Comparison of ENCODE assay signal across 24 cellular contexts in genomic region chr15:65115086-65115485, GRCh38. TPM values are rescaled to one million over a fixed set of nuclear protein-coding genes. Genes with fewer than 3 reads are reported as not detected.
DNase-seq lines count a peak whose midpoint lies in the region; ATAC-seq, FAIRE-seq and TF ChIP-seq lines count a peak whose summit lies in the region.
"Had no signal": no experiment of that assay in that cellular context is flagged by ENCODE, and none has a peak within 500 bp of the region (broad histone marks: within the 10 kb centered on the region; RNA-seq: fewer than 3 reads in every experiment).

UBAP1L (minus strand) TSS chr15:65115200; CDS start chr15:65106215, 8,985 bp downstream.

- H3K9me3 Mint-ChIP-seq in mesothelial cell of epicardium: no peaks in the 10 kb centered on the region
- H3K9me3 Mint-ChIP-seq: CD14-positive monocyte; stimulated activated memory B cell treated with anti-CD40 and anti-IgM and Interleukin-4, amounts not matched to agents 10 μg/mL and 1 μg/mL and 100 μg/mL, for 72 hours had no signal

- no peak within 1 kb of the TSS for H3K27ac Mint-ChIP-seq in mesothelial cell of epicardium
- H3K27ac Mint-ChIP-seq: activated CD8-positive, alpha-beta T cell treated with anti-CD3 and anti-CD28 coated beads, Interleukin-2, amount 10 ng/mL, durations not matched to agents 7 days and 5 days had no signal

- H3K36me3 ChIP-seq in A673 (ENCODE audit: insufficient read depth, low read length, poor library complexity, severe bottlenecking): peaks cover 33% of the 10 kb centered on the region

- intact Hi-C loops in A673 (cut with micrococcal nuclease; ENCODE audit: unreplicated experiment): no loop called here

- no peak for FAIRE-seq in RCC 7860 (lab: Jason Lieb, UNC)
- FAIRE-seq: astrocyte, GM12892, H1, kidney had no signal

- no peaks in the 10 kb centered on the region for H3K27me3 ChIP-seq in A673 (replicated peaks; ENCODE audit: insufficient read depth, low read depth, low read length, poor library complexity)
- H3K27me3 ChIP-seq: esophagus muscularis mucosa, sigmoid colon had no signal

- no peaks in the 10 kb centered on the region for H3K4me1 ChIP-seq in A673 (ENCODE audit: insufficient read depth, low read length, poor library complexity, severe bottlenecking)
- H3K4me1 ChIP-seq: esophagus muscularis mucosa, sigmoid colon had no signal

- no peak within 1 kb of the TSS for H3K4me3 ChIP-seq in A673 (ENCODE audit: low read depth, low read length, poor library complexity, severe bottlenecking)
- H3K4me3 ChIP-seq: esophagus muscularis mucosa, sigmoid colon, thoracic aorta had no signal

- ATAC-seq in HG03521 (IDR thresholded peaks at IDR 0.05; ENCODE audit: unreplicated experiment): no peak
- no peak for ATAC-seq in GM21447 (IDR thresholded peaks at IDR 0.05; ENCODE audit: unreplicated experiment)
- ATAC-seq: activated CD8-positive, alpha-beta T cell treated with anti-CD3 and anti-CD28 coated beads, Interleukin-2, amount 10 ng/mL, durations not matched to agents 7 days and 5 days; stimulated activated memory B cell treated with anti-CD40 and anti-IgM and Interleukin-4, amounts not matched to agents 10 μg/mL and 1 μg/mL and 100 μg/mL, for 72 hours had no signal

- CTCF ChIA-PET in A673 (lab: Charles Lee): no interaction called here

- TF ChIP-seq CTCF in A673 (conservative IDR thresholded peaks at IDR 0.05; ENCODE audit: low read depth, low read length) (no peak), mesothelial cell of epicardium (IDR thresholded peaks at IDR 0.05; ENCODE audit: unreplicated experiment) (no peak)

- H3K36me3 Mint-ChIP-seq in mesothelial cell of epicardium: peaks cover 43% of the 10 kb centered on the region

- peaks cover 6% of the 10 kb centered on the region for H3K4me1 Mint-ChIP-seq in mesothelial cell of epicardium
- H3K4me1 Mint-ChIP-seq: CD14-positive monocyte; stimulated activated memory B cell treated with anti-CD40 and anti-IgM and Interleukin-4, amounts not matched to agents 10 μg/mL and 1 μg/mL and 100 μg/mL, for 72 hours had no signal

- BruUV-seq in A673 (replicated peaks; lab: Mats Ljungman, UMichigan): no TSS peak

- POLR2A ChIA-PET in A673 (lab: Charles Lee; ENCODE audit: low non-redundant PET): interaction anchor here (0.7 kb wide), 1 partner anchor 654 kb away, joined by 3 read pairs; no protein-coding TSS in a partner anchor

- no peaks in the 10 kb centered on the region for H3K27me3 Mint-ChIP-seq in mesothelial cell of epicardium (ENCODE audit: low read depth)
- H3K27me3 Mint-ChIP-seq: stimulated activated memory B cell treated with anti-CD40 and anti-IgM and Interleukin-4, amounts not matched to agents 10 μg/mL and 1 μg/mL and 100 μg/mL, for 72 hours had no signal

- no peak within 1 kb of the TSS for H3K27ac ChIP-seq in A673 (ENCODE audit: low read depth, low read length, poor library complexity, severe bottlenecking)
- H3K27ac ChIP-seq: esophagus muscularis mucosa, sigmoid colon, thoracic aorta had no signal

- H3K4me3 Mint-ChIP-seq in mesothelial cell of epicardium: no peak within 1 kb of the TSS
- H3K4me3 Mint-ChIP-seq: activated CD8-positive, alpha-beta T cell treated with anti-CD3 and anti-CD28 coated beads, Interleukin-2, amount 10 ng/mL, durations not matched to agents 7 days and 5 days; CD14-positive monocyte; stimulated activated memory B cell treated with anti-CD40 and anti-IgM and Interleukin-4, amounts not matched to agents 10 μg/mL and 1 μg/mL and 100 μg/mL, for 72 hours had no signal

- H3K9me3 ChIP-seq in A673 (ENCODE audit: low read depth, low read length, poor library complexity, severe bottlenecking): no peaks in the 10 kb centered on the region
- H3K9me3 ChIP-seq: esophagus muscularis mucosa, sigmoid colon, thoracic aorta had no signal

- DNase-seq in A673 (ENCODE audit: low spot score): peak; percentile 12
- DNase-seq in EH (ENCODE audit: low read depth): peak; percentile 12
- peak; percentile 90 for DNase-seq in NCI-H69 (lab: John Stamatoyannopoulos, UW)
- no peak for DNase-seq in mesothelial cell of epicardium (ENCODE audit: low spot score in 2 of 2, unreplicated experiment in 2 of 2)
- DNase-seq in HPDE6-E6E7 (ENCODE audit: extremely low spot score): no peak
- DNase-seq in RCC 7860 (ENCODE audit: low spot score): no peak
- DNase-seq: activated CD4-positive, CD25-positive, alpha-beta regulatory T cell treated with anti-CD3 and anti-CD28 coated beads, Interleukin-2, amount 50 U/mL, for 72 hours; activated CD8-positive, alpha-beta T cell treated with anti-CD3 and anti-CD28 coated beads, Interleukin-2, amount 10 ng/mL, durations not matched to agents 7 days and 5 days; activated naive CD4-positive, alpha-beta T cell treated with anti-CD3 and anti-CD28 coated beads, Interleukin-2, amount 50 U/mL, for 16 hours; activated T-cell treated with anti-CD3 and anti-CD28 coated beads, Interleukin-2, amount 50 U/mL, for 48 hours; effector CD8-positive, alpha-beta T cell; KBM-7; kidney; MV-4-11; sigmoid colon had no signal

RNA-seq across cellular contexts. Expression of gene UBAP1L, which starts in this region (rescaled TPM):
- 3.6 and 3.9 TPM in 2 replicates for total RNA-seq in A673 (2021)
- 10.7 to 11.6 TPM (median 10.9 TPM) in 3 replicates for total RNA-seq in mesothelial cell of epicardium

Comparison
In these comparisons a context has a peak if more than half of its experiments do, and no peak if none do; other contexts are left out.
1. DNase-seq: peak in A673 (single experiment), EH (single experiment) and NCI-H69 (single experiment); none in mesothelial cell of epicardium (0 of 2), HPDE6-E6E7 (single experiment) and RCC 7860 (single experiment).